In the genomic region with DNA sequence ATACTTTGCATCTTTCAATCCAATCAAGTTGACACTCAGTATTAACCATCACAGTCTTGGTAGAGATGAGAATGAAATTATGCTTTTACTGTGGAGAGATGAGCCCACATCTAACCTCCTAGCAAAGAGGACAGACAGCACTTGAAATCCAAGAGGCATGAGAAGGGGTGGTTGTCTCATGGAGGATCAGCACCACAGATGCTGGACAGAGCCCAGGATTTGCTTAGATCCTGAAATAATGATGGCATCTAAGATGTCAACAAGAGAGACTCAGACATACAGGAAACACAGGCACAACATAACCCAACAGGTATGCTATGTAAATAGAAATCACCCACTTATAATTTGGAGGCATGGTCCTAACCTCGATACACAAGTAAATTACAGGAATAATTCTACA, we compare ENCODE assay signal across 10 cellular contexts.
"Had no signal": no experiment of that assay in that cellular context is flagged by ENCODE, and none has a peak within 500 bp of the region (broad histone marks: within the 10 kb centered on the region; RNA-seq: fewer than 3 reads in every experiment).

No MANE protein-coding gene starts in this region.

- H3K4me1 ChIP-seq: foreskin keratinocyte, pancreas had no signal

- H3K9me3 ChIP-seq: pancreas had no signal

- H3K36me3 Mint-ChIP-seq: activated CD4-positive, alpha-beta memory T cell treated with anti-CD3 and anti-CD28 coated beads for 36 hours; activated CD8-positive, alpha-beta memory T cell treated with anti-CD3 and anti-CD28 coated beads, Interleukin-2, amount 10 ng/mL, durations not matched to agents 7 days and 5 days had no signal

- ATAC-seq: activated CD8-positive, alpha-beta memory T cell treated with anti-CD3 and anti-CD28 coated beads, Interleukin-2, amount 10 ng/mL, durations not matched to agents 7 days and 5 days; foreskin keratinocyte; left cardiac atrium; pancreas had no signal

- H3K36me3 ChIP-seq: pancreas had no signal

- H3K27me3 ChIP-seq: foreskin keratinocyte, pancreas had no signal

- H3K4me1 Mint-ChIP-seq: activated CD8-positive, alpha-beta memory T cell treated with anti-CD3 and anti-CD28 coated beads, Interleukin-2, amount 10 ng/mL, durations not matched to agents 7 days and 5 days had no signal

- DNase-seq: activated CD4-positive, alpha-beta memory T cell treated with anti-CD3 and anti-CD28 coated beads for 36 hours; activated CD4-positive, CD25-positive, alpha-beta regulatory T cell treated with anti-CD3 and anti-CD28 coated beads, Interleukin-2, amount 50 U/mL, for 72 hours; activated CD8-positive, alpha-beta memory T cell treated with anti-CD3 and anti-CD28 coated beads, Interleukin-2, amount 10 ng/mL, durations not matched to agents 7 days and 5 days; activated naive CD4-positive, alpha-beta T cell treated with anti-CD3 and anti-CD28 coated beads, Interleukin-2, amount 50 U/mL, for 16 hours; activated T-cell treated with anti-CD3 and anti-CD28 coated beads, Interleukin-2, amount 50 U/mL, for 1 hour; foreskin keratinocyte; left cardiac atrium; pancreas; stimulated activated CD4-positive, alpha-beta T cell treated with anti-CD3 and anti-CD28 coated beads, Interleukin-1b, Interleukin-23, amount 100 ng/mL, for 48 hours had no signal

- H3K4me3 ChIP-seq: lung, pancreas had no signal

- H3K4me3 Mint-ChIP-seq: activated CD4-positive, alpha-beta memory T cell treated with anti-CD3 and anti-CD28 coated beads for 36 hours; activated CD8-positive, alpha-beta memory T cell treated with anti-CD3 and anti-CD28 coated beads, Interleukin-2, amount 10 ng/mL, durations not matched to agents 7 days and 5 days had no signal

- H3K27ac Mint-ChIP-seq: activated CD4-positive, alpha-beta memory T cell treated with anti-CD3 and anti-CD28 coated beads for 36 hours; activated CD8-positive, alpha-beta memory T cell treated with anti-CD3 and anti-CD28 coated beads, Interleukin-2, amount 10 ng/mL, durations not matched to agents 7 days and 5 days had no signal

- H3K27me3 Mint-ChIP-seq: activated CD4-positive, alpha-beta memory T cell treated with anti-CD3 and anti-CD28 coated beads for 36 hours; activated CD8-positive, alpha-beta memory T cell treated with anti-CD3 and anti-CD28 coated beads, Interleukin-2, amount 10 ng/mL, durations not matched to agents 7 days and 5 days had no signal

- H3K27ac ChIP-seq: foreskin keratinocyte, pancreas had no signal
